In the genomic region with DNA sequence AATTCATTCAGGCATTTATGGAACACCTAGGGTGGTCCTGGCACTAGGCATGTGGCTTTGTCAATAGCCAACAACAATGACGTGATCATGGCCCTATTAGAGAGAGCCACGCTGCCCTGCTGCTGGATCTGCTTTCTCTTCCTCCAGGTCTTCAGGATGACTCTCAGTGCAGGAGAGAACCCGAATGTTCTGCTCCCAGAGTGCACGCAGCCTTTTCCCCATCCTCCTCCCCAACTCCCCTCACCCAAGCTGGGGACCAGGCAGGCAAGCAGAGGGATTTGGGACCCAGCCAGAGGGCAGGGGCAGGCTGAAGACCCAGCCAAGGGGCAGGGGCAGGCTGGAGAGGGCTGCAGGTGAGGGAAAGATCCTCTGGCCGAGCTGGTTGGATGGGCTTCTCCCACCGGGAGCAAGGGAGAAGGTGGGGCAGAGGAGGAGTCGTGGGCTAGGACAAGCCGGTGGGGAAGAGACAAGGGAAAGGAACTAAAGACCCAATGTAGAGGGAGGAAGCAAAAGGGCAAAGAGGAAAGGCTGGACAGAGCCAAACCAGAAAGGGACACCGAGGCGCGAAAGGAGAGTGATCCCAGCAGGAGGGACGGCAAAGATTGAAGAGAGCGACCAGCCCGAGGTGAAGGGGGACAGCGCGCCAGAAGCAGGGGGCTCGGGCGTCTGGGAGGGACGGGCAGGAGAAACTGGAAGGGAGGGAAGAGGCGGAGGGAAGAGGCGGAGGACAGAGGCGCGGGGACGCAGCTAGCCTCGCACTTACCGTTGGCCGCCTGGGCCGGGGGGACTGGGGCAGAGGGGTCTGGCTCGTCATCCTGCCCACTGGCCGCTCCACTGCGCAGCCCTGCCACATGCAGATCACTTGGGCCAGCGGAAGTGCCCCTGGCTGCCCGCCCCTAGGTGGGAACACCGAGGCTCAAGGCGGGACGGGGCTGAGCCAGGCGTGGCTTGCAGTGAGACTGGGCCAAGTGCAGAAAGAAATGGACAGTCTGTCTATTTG, we compare ENCODE assay signal across 8 cellular contexts. TPM values are rescaled to one million over a fixed set of nuclear protein-coding genes. Genes with fewer than 3 reads are reported as not detected.
DNase-seq lines count a peak whose midpoint lies in the region; ATAC-seq and TF ChIP-seq lines count a peak whose summit lies in the region.

A gene with protein sequence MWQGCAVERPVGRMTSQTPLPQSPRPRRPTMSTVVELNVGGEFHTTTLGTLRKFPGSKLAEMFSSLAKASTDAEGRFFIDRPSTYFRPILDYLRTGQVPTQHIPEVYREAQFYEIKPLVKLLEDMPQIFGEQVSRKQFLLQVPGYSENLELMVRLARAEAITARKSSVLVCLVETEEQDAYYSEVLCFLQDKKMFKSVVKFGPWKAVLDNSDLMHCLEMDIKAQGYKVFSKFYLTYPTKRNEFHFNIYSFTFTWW (minus strand): TSS at position 880 of the 1,000 bp plus-strand sequence. CDS start 27 bp downstream, at position 853.

- H3K9me3 ChIP-seq in H9 (ENCODE audit: control insufficient read depth, low read depth, low read length), result no peaks in the 10 kb centered on the region

- peak within 1 kb of the TSS; percentile 10 for H3K56ac ChIP-seq in H9 (ENCODE audit: insufficient read length, low read depth, low read length)

- no peaks in the 10 kb centered on the region for H3K79me2 ChIP-seq in H9 (ENCODE audit: insufficient read depth, low read length)

- H3K27ac ChIP-seq in H9 (ENCODE audit: insufficient read length, low read depth, low read length), result no peak within 1 kb of the TSS

- H3K4ac ChIP-seq in H9 (ENCODE audit: low read depth, low read length), result no peak within 1 kb of the TSS

- no peaks in the 10 kb centered on the region for H3K27me3 ChIP-seq in H9 (ENCODE audit: insufficient read depth, low read length)

- peak within 1 kb of the TSS; percentile 68 for H4K5ac ChIP-seq in H9 (ENCODE audit: insufficient read length, low read depth, low read length)

- peaks cover 3% of the 10 kb centered on the region; the same call in 1 of the 2 replicates for H3K4me1 ChIP-seq in H9 (ENCODE audit: insufficient read depth, low read length)

- peak within 1 kb of the TSS; percentile 24 for H2BK12ac ChIP-seq in H9 (ENCODE audit: insufficient read length, low read depth, low read length)

- H3K27me3 Mint-ChIP-seq in H9 (ENCODE audit: low read depth), result no peaks in the 10 kb centered on the region

- ATAC-seq in Right ventricle myocardium superior (ENCODE audit: poor library complexity) (peak; percentile 79), sciatic nerve (peak; percentile 94), HG03565 (IDR thresholded peaks at IDR 0.05; ENCODE audit: unreplicated experiment) (no peak)

- no peak within 1 kb of the TSS for H3T11ph ChIP-seq in H9 (ENCODE audit: low read length)

- H3K14ac ChIP-seq in H9 (ENCODE audit: insufficient read depth, low read length), result peak within 1 kb of the TSS; percentile 96

- DNase-seq in H9 (peak; percentile 86), SHP77 (lab: John Stamatoyannopoulos, UW) (peak; percentile 68 to 84), Right ventricle myocardium superior (peak; percentile 47), sciatic nerve (ENCODE audit: low spot score) (peak; percentile 64), NAMALWA (ENCODE audit: low spot score) (no peak), SK-N-DZ (ENCODE audit: low spot score) (no peak)
- no peak for DNase-seq in stimulated activated naive CD4-positive, alpha-beta T cell treated with Interleukin-2 at 50 U/mL for 16 hours (lab: John Stamatoyannopoulos, UW)

- no peaks in the 10 kb centered on the region for H3K79me1 ChIP-seq in H9 (ENCODE audit: insufficient read depth, low read depth, low read length, poor library complexity, severe bottlenecking)

- no CpG with 5 or more reads among the region's 37 CpGs for WGBS in H9 (ENCODE audit: extremely low coverage, insufficient read length, low lambda C conversion rate)

- no peak within 1 kb of the TSS for H2BK5ac ChIP-seq in H9 (ENCODE audit: insufficient read length, low read length)

- no peak within 1 kb of the TSS for H4K8ac ChIP-seq in H9 (replicated peaks; ENCODE audit: insufficient read length, low read depth, low read length)

- peak within 1 kb of the TSS; percentile 87 for H3K4me3 Mint-ChIP-seq in H9

- H4K20me1 ChIP-seq in H9 (ENCODE audit: control insufficient read depth, insufficient read depth, insufficient read length), result no peaks in the 10 kb centered on the region

- no peak within 1 kb of the TSS for H2BK20ac ChIP-seq in H9 (ENCODE audit: low read depth, low read length, poor library complexity, severe bottlenecking)

- TF ChIP-seq CTCF in H9 (conservative IDR thresholded peaks at IDR 0.05), result no peak

- peaks cover 0 to 4% (median 0%) of the 10 kb centered on the region in 3 experiments; a peak in 2 of 7 replicates for H3K36me3 Mint-ChIP-seq in H9 (ENCODE audit: insufficient read depth in 1 of 3, low read depth in 3 of 3)

- intact Hi-C loops in Right ventricle myocardium superior (cut with DNase I) (no loop called here), sciatic nerve (cut with DNase I) (no loop called here)

- H3K9ac ChIP-seq in H9 (ENCODE audit: extremely low read depth, insufficient read length, low read length), result peak within 1 kb of the TSS; percentile 46

- H3K27ac Mint-ChIP-seq in H9, result peak within 1 kb of the TSS; percentile 86 to 93 (median 90)

- H2BK120ac ChIP-seq in H9 (ENCODE audit: low read depth, low read length, poor library complexity, severe bottlenecking), result no peak within 1 kb of the TSS

- H2AFZ ChIP-seq in H9 (ENCODE audit: low read length), result no peak within 1 kb of the TSS

- H3K4me2 ChIP-seq in H9 (ENCODE audit: insufficient read depth, insufficient read length, low read length), result peak within 1 kb of the TSS; percentile 76

- H3K18ac ChIP-seq in H9 (ENCODE audit: insufficient read length, low read depth, low read length), result peak within 1 kb of the TSS; percentile 89

- H3K23ac ChIP-seq in H9 (ENCODE audit: insufficient read length, low read depth, low read length), result no peak within 1 kb of the TSS

- H3K23me2 ChIP-seq in H9 (ENCODE audit: insufficient read length, low read depth, low read length, poor library complexity, severe bottlenecking), result peaks cover 10% of the 10 kb centered on the region

- H3K4me1 Mint-ChIP-seq in H9, result peaks cover 26 to 27% of the 10 kb centered on the region in 2 experiments

- H2AK5ac ChIP-seq in H9 (ENCODE audit: insufficient read length, low read length), result no peak within 1 kb of the TSS

- peak within 1 kb of the TSS; percentile 35 for H4K91ac ChIP-seq in H9 (ENCODE audit: insufficient read length, low read depth, low read length)

- H3K9me3 Mint-ChIP-seq in H9, result peaks cover 0 to 1% of the 10 kb centered on the region in 2 experiments; a peak in 1 of 5 replicates

- no peak within 1 kb of the TSS for H2BK15ac ChIP-seq in H9 (ENCODE audit: low read depth, low read length)

RNA-seq across cellular contexts. Expression of the gene that starts here (rescaled TPM):
- total RNA-seq in H9 (2021) (12.5 and 13.8 TPM in 2 replicates), Right ventricle myocardium superior (not detected), sciatic nerve (4.0 TPM)
- polyA plus RNA-seq in SK-N-DZ (2014; cell fraction: cytosol; rRNA removed), result 1.3 and 2.0 TPM in 2 replicates
- polyA plus RNA-seq in SK-N-DZ (2014; cell fraction: nucleus; rRNA removed), result 1.2 and 1.7 TPM in 2 replicates

Comparison
In these comparisons a context has a peak if more than half of its experiments do, and no peak if none do; other contexts are left out.
1. Peak in DNase-seq and ATAC-seq in Right ventricle myocardium superior; RNA of the gene not detected or under 1 TPM.
2. DNase-seq: peak in H9 (single experiment), SHP77 (2 of 2) and sciatic nerve (single experiment); none in NAMALWA (single experiment), stimulated activated naive CD4-positive, alpha-beta T cell treated with Interleukin-2 at 50 U/mL for 16 hours (single experiment) and SK-N-DZ (single experiment).